21 cellular contexts compared by ENCODE assay signal in the genomic region with DNA sequence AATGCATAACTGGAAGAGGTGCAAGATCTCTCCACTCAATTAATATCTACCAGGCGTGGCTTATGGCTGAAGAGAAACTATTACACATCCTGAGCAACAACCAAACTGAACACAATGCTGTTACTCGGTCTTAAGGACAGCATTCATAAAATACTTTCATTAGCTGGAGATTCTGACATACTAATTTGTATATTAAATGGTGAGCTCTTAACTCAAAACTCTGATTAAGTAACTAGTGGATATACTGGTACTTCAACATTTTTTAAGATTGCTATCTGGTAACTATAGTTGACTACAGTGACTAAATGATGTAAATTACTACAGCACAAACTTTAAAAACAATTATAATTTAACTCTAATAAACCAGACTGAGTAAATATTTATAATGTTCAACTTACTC. TPM values are rescaled to one million over a fixed set of nuclear protein-coding genes. Genes with fewer than 3 reads are reported as not detected.
DNase-seq lines count a peak whose midpoint lies in the region; ATAC-seq, FAIRE-seq and TF ChIP-seq lines count a peak whose summit lies in the region.
"Had no signal": no experiment of that assay in that cellular context is flagged by ENCODE, and none has a peak within 500 bp of the region (broad histone marks: within the 10 kb centered on the region; RNA-seq: fewer than 3 reads in every experiment).

No MANE protein-coding gene starts in this region.

- H3K27ac Mint-ChIP-seq in WTC11 = peak overlapping the region; percentile 16; the same call in 1 of the 2 replicates
- H3K27ac Mint-ChIP-seq: CD4-positive, alpha-beta memory T cell had no signal

- H3K27me3 ChIP-seq in A673 (replicated peaks; ENCODE audit: insufficient read depth, low read depth, low read length, poor library complexity) = no peaks in the 10 kb centered on the region
- no peaks in the 10 kb centered on the region for H3K27me3 ChIP-seq in keratinocyte (ENCODE audit: control insufficient read depth, extremely low read depth, insufficient read depth, low read length)
- H3K27me3 ChIP-seq: BE2C had no signal

- no peak overlapping the region for H3K9ac ChIP-seq in keratinocyte (ENCODE audit: control insufficient read depth, extremely low read depth, insufficient read depth, low read length)
- H3K9ac ChIP-seq: GM23248 had no signal

- H3K4me3 Mint-ChIP-seq in WTC11 = no peak overlapping the region
- H3K4me3 Mint-ChIP-seq: CD4-positive, alpha-beta memory T cell had no signal

- FAIRE-seq in keratinocyte (lab: Jason Lieb, UNC) = no peak
- FAIRE-seq: G401.6, GM12892, H54 had no signal

- H4K20me1 ChIP-seq in keratinocyte (ENCODE audit: control insufficient read depth, extremely low read depth, insufficient read depth, low read length) = no peaks in the 10 kb centered on the region

- DNase-seq in A673 (ENCODE audit: low spot score) (no peak), WTC11 (ENCODE audit: low spot score) (no peak), keratinocyte (ENCODE audit: low read depth, low spot score) (no peak), renal cortical epithelial cell (ENCODE audit: low read depth) (peak; percentile 13), HuH-7.5 (ENCODE audit: low spot score) (no peak), SKM-1 treated with dmso at 0.1 percent for 144 hours (lab: John Stamatoyannopoulos, UW; ENCODE audit: unreplicated experiment) (no peak)
- DNase-seq: BE2C; CD4-positive, alpha-beta memory T cell; DMS153; DMS79 treated with DMSO at 0.1 percent for 48 hours; EL; GM23248; IMR-90 had no signal

- no peak for ATAC-seq in WTC11
- no peak for ATAC-seq in GM21619 (IDR thresholded peaks at IDR 0.05; ENCODE audit: unreplicated experiment)
- ATAC-seq: HCT116 had no signal

- H3K4me3 ChIP-seq in A673 (ENCODE audit: low read depth, low read length, poor library complexity, severe bottlenecking) (peak overlapping the region; percentile 30), keratinocyte (ENCODE audit: control insufficient read depth in 2 of 3, extremely low read depth in 1 of 3, insufficient read depth in 2 of 3, low read depth in 1 of 3, low read length in 3 of 3) (no peak overlapping the region)
- H3K4me3 ChIP-seq: GM23248 had no signal

- H3K4me1 Mint-ChIP-seq in WTC11 = peaks cover 5% of the 10 kb centered on the region; the same call in 1 of the 2 replicates

- H3K27ac ChIP-seq in A673 (ENCODE audit: low read depth, low read length, poor library complexity, severe bottlenecking) (peak overlapping the region; percentile 75), keratinocyte (ENCODE audit: control insufficient read depth, insufficient read depth, low read length) (no peak overlapping the region)
- H3K27ac ChIP-seq: C4-2B, GM23248 had no signal

- H3K4me1 ChIP-seq in A673 (ENCODE audit: insufficient read depth, low read length, poor library complexity, severe bottlenecking) = peaks cover 46% of the 10 kb centered on the region
- no peaks in the 10 kb centered on the region for H3K4me1 ChIP-seq in keratinocyte (ENCODE audit: control insufficient read depth, extremely low read depth, insufficient read depth, low read length)
- H3K4me1 ChIP-seq: BE2C had no signal

- H3K4me2 ChIP-seq in keratinocyte (ENCODE audit: control insufficient read depth, extremely low read depth, insufficient read depth, low read depth, low read length) = no peak overlapping the region

- peak overlapping the region; percentile 29 for H2AFZ ChIP-seq in keratinocyte (ENCODE audit: control insufficient read depth, low read length)
- H2AFZ ChIP-seq: GM23248 had no signal

- BruUV-seq in A673 (replicated peaks; lab: Mats Ljungman, UMichigan) = no TSS peak

- no peaks in the 10 kb centered on the region for H3K27me3 Mint-ChIP-seq in WTC11 (ENCODE audit: low read depth)
- H3K27me3 Mint-ChIP-seq: CD4-positive, alpha-beta memory T cell had no signal

- no peaks in the 10 kb centered on the region for H3K9me1 ChIP-seq in keratinocyte (ENCODE audit: control insufficient read depth, extremely low read depth, insufficient read depth, low read length)

- TF ChIP-seq CTCF in A673 (conservative IDR thresholded peaks at IDR 0.05; ENCODE audit: low read depth, low read length) (no peak), WTC11 (IDR thresholded peaks at IDR 0.05) (no peak), keratinocyte (optimal IDR thresholded peaks at IDR 0.05 in 1 of 3, IDR thresholded peaks at IDR 0.05 in 1 of 3, conservative IDR thresholded peaks at IDR 0.05 in 1 of 3; ENCODE audit: extremely low read depth in 1 of 3, insufficient read depth in 2 of 3, low read length in 3 of 3) (no peak)

- no peaks in the 10 kb centered on the region for H3K9me3 ChIP-seq in A673 (ENCODE audit: low read depth, low read length, poor library complexity, severe bottlenecking)
- H3K9me3 ChIP-seq in keratinocyte (ENCODE audit: control insufficient read depth, low read depth, low read length) = no peaks in the 10 kb centered on the region
- H3K9me3 ChIP-seq: BE2C had no signal

- no peaks in the 10 kb centered on the region for H3K9me3 Mint-ChIP-seq in WTC11
- H3K9me3 Mint-ChIP-seq: CD4-positive, alpha-beta memory T cell had no signal

- H3K36me3 Mint-ChIP-seq in WTC11 = peaks cover 1% of the 10 kb centered on the region

- intact Hi-C loops in A673 (cut with micrococcal nuclease; ENCODE audit: unreplicated experiment) = no loop called here

- no peaks in the 10 kb centered on the region for H3K79me2 ChIP-seq in keratinocyte (ENCODE audit: control insufficient read depth, insufficient read depth, low read length)

- CTCF ChIA-PET in A673 (lab: Charles Lee) (no interaction called here), WTC11 (lab: Charles Lee) (interaction anchor here (0.7 kb wide), 1 partner anchor 24 kb away, joined by 3 read pairs; no protein-coding TSS in a partner anchor)

- H3K36me3 ChIP-seq in A673 (ENCODE audit: insufficient read depth, low read length, poor library complexity, severe bottlenecking) (peaks cover 8% of the 10 kb centered on the region), keratinocyte (ENCODE audit: control insufficient read depth in 2 of 2, extremely low read depth in 1 of 2, insufficient read depth in 2 of 2, low read length in 2 of 2) (peaks cover 0 to 2% of the 10 kb centered on the region in 2 experiments)
- H3K36me3 ChIP-seq: BE2C had no signal

- dilution Hi-C loops in keratinocyte (cut with MboI; ENCODE audit: extremely low pct_ligation_motif_present, low sequenced_read_pairs) = no loop called here

- POLR2A ChIA-PET in A673 (lab: Charles Lee; ENCODE audit: low non-redundant PET) (no interaction called here), WTC11 (lab: Charles Lee) (no interaction called here)

TF ChIP-seq in WTC11, 78 proteins besides CTCF, POLR2A, EP300 and RAD21:
- TF ChIP-seq NFE2L1 (CRISPR knock-in tag; IDR thresholded peaks at IDR 0.05) = no peak

RNA-seq across cellular contexts. Expression of a gene that starts 15.8 kb away (rescaled TPM):
- 22.7 and 30.4 TPM in 2 replicates for total RNA-seq in A673 (2021)
- 6.0 to 7.3 TPM (median 6.7 TPM) in 3 replicates for total RNA-seq in WTC11 (2021)
- polyA plus RNA-seq in keratinocyte = 2.0 to 4.2 TPM (median 3.9 TPM) in 3 replicates
- polyA plus RNA-seq in keratinocyte (2011; ENCODE audit: low read depth) = 5.6 TPM
- 0.95 and 2.3 TPM in 2 replicates for polyA plus RNA-seq in keratinocyte (2011; cell fraction: cytosol; rRNA removed)
- 6.9 and 10.1 TPM in 2 replicates for polyA plus RNA-seq in keratinocyte (2011; cell fraction: nucleus; rRNA removed)
- 2.1 and 6.0 TPM in 2 replicates for polyA plus RNA-seq in keratinocyte (2012; ENCODE audit: low replicate concordance)
- polyA minus RNA-seq in keratinocyte = 1.1 to 6.2 TPM (median 3.6 TPM) in 3 replicates
- polyA minus RNA-seq in keratinocyte (2011; cell fraction: cytosol; rRNA and poly(A)+ RNA removed) = 1.2 TPM
- 8.2 and 14.7 TPM in 2 replicates for polyA minus RNA-seq in keratinocyte (2011; cell fraction: nucleus; rRNA and poly(A)+ RNA removed)
- 11.6 and 21.3 TPM in 2 replicates for total RNA-seq in renal cortical epithelial cell

RNA-seq across cellular contexts. Expression of a gene that starts 45.1 kb away (rescaled TPM):
- 27.7 and 28.8 TPM in 2 replicates for total RNA-seq in A673 (2021)
- total RNA-seq in WTC11 (2021) = 2.4 to 4.1 TPM (median 3.7 TPM) in 3 replicates
- not detected in 3 replicates for polyA plus RNA-seq in keratinocyte
- not detected for polyA plus RNA-seq in keratinocyte (2011; ENCODE audit: low read depth)
- not detected in 2 replicates for polyA plus RNA-seq in keratinocyte (2011; cell fraction: cytosol; rRNA removed)
- not detected in 2 replicates for polyA plus RNA-seq in keratinocyte (2011; cell fraction: nucleus; rRNA removed)
- polyA plus RNA-seq in keratinocyte (2012; ENCODE audit: low replicate concordance) = not detected in 2 replicates
- not detected in 3 replicates for polyA minus RNA-seq in keratinocyte
- polyA minus RNA-seq in keratinocyte (2011; cell fraction: cytosol; rRNA and poly(A)+ RNA removed) = not detected
- not detected in 2 replicates for polyA minus RNA-seq in keratinocyte (2011; cell fraction: nucleus; rRNA and poly(A)+ RNA removed)
- not detected in 2 replicates for total RNA-seq in renal cortical epithelial cell
- total RNA-seq: A172; CD4-positive, alpha-beta memory T cell; GM23248; IMR-90 had no signal
- polyA plus RNA-seq: AG04450; CD4-positive, alpha-beta memory T cell; GM23248; IMR-90 had no signal
